ENCODE assay signal across 13 cellular contexts in the genomic region with DNA sequence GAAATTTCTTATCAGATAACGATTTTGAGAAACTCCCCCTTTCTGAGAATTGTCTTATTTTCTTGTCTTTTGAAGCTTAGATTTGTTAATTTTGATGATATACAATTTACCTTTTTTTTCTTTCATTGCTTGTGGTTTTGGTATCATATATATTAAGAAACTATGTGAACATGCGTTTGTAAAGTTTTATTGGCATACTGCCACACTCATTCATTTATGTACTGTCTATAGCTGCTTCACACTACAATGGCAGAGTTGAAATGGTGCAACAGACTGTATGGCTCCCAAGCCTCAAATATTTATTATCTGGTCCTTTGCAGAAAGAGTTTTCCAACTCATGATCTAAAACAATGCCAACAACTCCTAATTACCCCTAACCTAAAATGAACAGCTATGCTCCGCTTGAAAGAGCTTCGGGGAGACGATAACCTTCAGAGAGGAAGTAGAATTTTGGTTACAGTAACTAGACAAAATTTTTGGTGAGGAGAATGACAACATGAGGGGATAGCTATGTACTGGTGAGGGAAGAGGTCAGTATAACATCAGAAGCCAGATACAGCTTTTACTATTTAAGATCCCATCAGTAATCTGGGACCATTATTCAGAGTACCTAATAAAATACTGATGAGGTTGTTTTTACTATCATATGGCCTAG. TPM values are rescaled to one million over a fixed set of nuclear protein-coding genes. Genes with fewer than 3 reads are reported as not detected.
DNase-seq lines count a peak whose midpoint lies in the region; ATAC-seq lines count a peak whose summit lies in the region.
"Had no signal": no experiment of that assay in that cellular context is flagged by ENCODE, and none has a peak within 500 bp of the region (broad histone marks: within the 10 kb centered on the region; RNA-seq: fewer than 3 reads in every experiment).

No MANE protein-coding gene starts in this region.

- H3K4me3 Mint-ChIP-seq in activated T-cell treated with anti-CD3 and anti-CD28 coated beads, Interleukin-2, amount 50 U/mL, for 4 hours: peak overlapping the region; percentile 24
- H3K4me3 Mint-ChIP-seq in dendritic cell treated with granulocyte-macrophage colony-stimulating factor and Interleukin-4, amounts not matched to agents 40 ng/mL and 50 ng/mL, for 4 days: no peak overlapping the region
- peak overlapping the region; percentile 12 for H3K4me3 Mint-ChIP-seq in stimulated activated effector memory CD8-positive, alpha-beta T cell treated with anti-CD3 and anti-CD28 coated beads, Interleukin-12 subunit alpha, Interleukin-12 subunit beta, amount 100 ng/mL, for 72 hours

- no peaks in the 10 kb centered on the region for H3K9me3 Mint-ChIP-seq in activated T-cell treated with anti-CD3 and anti-CD28 coated beads, Interleukin-2, amount 50 U/mL, for 4 hours
- no peaks in the 10 kb centered on the region for H3K9me3 Mint-ChIP-seq in dendritic cell treated with granulocyte-macrophage colony-stimulating factor and Interleukin-4, amounts not matched to agents 40 ng/mL and 50 ng/mL, for 4 days
- H3K9me3 Mint-ChIP-seq in stimulated activated effector memory CD8-positive, alpha-beta T cell treated with anti-CD3 and anti-CD28 coated beads, Interleukin-12 subunit alpha, Interleukin-12 subunit beta, amount 100 ng/mL, for 72 hours: no peaks in the 10 kb centered on the region

- no peak for DNase-seq in activated T-cell treated with anti-CD3 and anti-CD28 coated beads, Interleukin-2, amount 50 U/mL, for 4 hours
- DNase-seq in activated T-cell treated with anti-CD3 and anti-CD28 coated beads, Interleukin-2, amount 50 U/mL, for 1 hour: no peak
- DNase-seq in OCI-M1 (lab: John Stamatoyannopoulos, UW) (peak; percentile 43), DMS53 (lab: John Stamatoyannopoulos, UW) (no peak), hepatic stellate cell (ENCODE audit: low spot score) (no peak)
- DNase-seq in stimulated activated effector memory CD8-positive, alpha-beta T cell treated with anti-CD3 and anti-CD28 coated beads, Interleukin-12 subunit alpha, Interleukin-12 subunit beta, amount 100 ng/mL, for 72 hours (ENCODE audit: low spot score in 2 of 2): no peak
- DNase-seq: DMS153; MG63; pancreas; RPMI8226; stimulated activated CD8-positive, alpha-beta memory T cell treated with anti-CD3 and anti-CD28 coated beads, Interleukin-4, amount 100 ng/mL, for 48 hours had no signal

- no peaks in the 10 kb centered on the region for H3K27me3 Mint-ChIP-seq in activated T-cell treated with anti-CD3 and anti-CD28 coated beads, Interleukin-2, amount 50 U/mL, for 4 hours (ENCODE audit: low read depth)
- H3K27me3 Mint-ChIP-seq in dendritic cell treated with granulocyte-macrophage colony-stimulating factor and Interleukin-4, amounts not matched to agents 40 ng/mL and 50 ng/mL, for 4 days: no peaks in the 10 kb centered on the region

- peaks cover 89% of the 10 kb centered on the region for H3K4me1 Mint-ChIP-seq in activated T-cell treated with anti-CD3 and anti-CD28 coated beads, Interleukin-2, amount 50 U/mL, for 4 hours (ENCODE audit: low read depth)
- H3K4me1 Mint-ChIP-seq in dendritic cell treated with granulocyte-macrophage colony-stimulating factor and Interleukin-4, amounts not matched to agents 40 ng/mL and 50 ng/mL, for 4 days (ENCODE audit: low read depth): peaks cover 69% of the 10 kb centered on the region
- peaks cover 54% of the 10 kb centered on the region for H3K4me1 Mint-ChIP-seq in stimulated activated effector memory CD8-positive, alpha-beta T cell treated with anti-CD3 and anti-CD28 coated beads, Interleukin-12 subunit alpha, Interleukin-12 subunit beta, amount 100 ng/mL, for 72 hours

- H3K36me3 Mint-ChIP-seq in activated T-cell treated with anti-CD3 and anti-CD28 coated beads, Interleukin-2, amount 50 U/mL, for 4 hours (ENCODE audit: insufficient read depth): peaks cover 14% of the 10 kb centered on the region
- peaks cover 15% of the 10 kb centered on the region for H3K36me3 Mint-ChIP-seq in dendritic cell treated with granulocyte-macrophage colony-stimulating factor and Interleukin-4, amounts not matched to agents 40 ng/mL and 50 ng/mL, for 4 days (ENCODE audit: low read depth)
- no peaks in the 10 kb centered on the region for H3K36me3 Mint-ChIP-seq in stimulated activated effector memory CD8-positive, alpha-beta T cell treated with anti-CD3 and anti-CD28 coated beads, Interleukin-12 subunit alpha, Interleukin-12 subunit beta, amount 100 ng/mL, for 72 hours

- H3K27ac Mint-ChIP-seq in dendritic cell treated with granulocyte-macrophage colony-stimulating factor and Interleukin-4, amounts not matched to agents 40 ng/mL and 50 ng/mL, for 4 days: peak overlapping the region; percentile 41
- peak overlapping the region; percentile 5 for H3K27ac Mint-ChIP-seq in stimulated activated effector memory CD8-positive, alpha-beta T cell treated with anti-CD3 and anti-CD28 coated beads, Interleukin-12 subunit alpha, Interleukin-12 subunit beta, amount 100 ng/mL, for 72 hours

- intact Hi-C loops in dendritic cell treated with granulocyte-macrophage colony-stimulating factor and Interleukin-4, amounts not matched to agents 40 ng/mL and 50 ng/mL, for 4 days (cut with micrococcal nuclease): loop anchor here (5.0 kb wide), 1 partner anchor 39 kb away; no protein-coding TSS in a partner anchor

- peak; percentile 30 to 48 for ATAC-seq in activated T-cell treated with anti-CD3 and anti-CD28 coated beads, Interleukin-2, amount 50 U/mL, for 4 hours
- peak; percentile 49 for ATAC-seq in stimulated activated effector memory CD8-positive, alpha-beta T cell treated with anti-CD3 and anti-CD28 coated beads, Interleukin-12 subunit alpha, Interleukin-12 subunit beta, amount 100 ng/mL, for 72 hours
- no peak for ATAC-seq in HG02623 (IDR thresholded peaks at IDR 0.05; ENCODE audit: unreplicated experiment)
- ATAC-seq: pancreas had no signal

RNA-seq across cellular contexts. Expression of a gene that starts 16.1 kb away (rescaled TPM):
- total RNA-seq in activated T-cell treated with anti-CD3 and anti-CD28 coated beads, Interleukin-2, amount 50 U/mL, for 4 hours: 10 to 100 TPM; 73.5 to 84.0 (median 74.2) TPM
